Comparison of ENCODE assay signal across 8 cellular contexts in genomic region chr7:91264083-91264923, GRCh38. TPM values are rescaled to one million over a fixed set of nuclear protein-coding genes. Genes with fewer than 3 reads are reported as not detected.
DNase-seq lines count a peak whose midpoint lies in the region; ATAC-seq and FAIRE-seq lines count a peak whose summit lies in the region.

Gene FZD1, plus strand, starts transcription at chr7:91264433. Its CDS starts 448 bp downstream, at chr7:91264881.

- H3K4me3 ChIP-seq in skeletal muscle tissue (ENCODE audit: low read length in 3 of 3): peak within 1 kb of the TSS; percentile 93 to 95 (median 94)

- H3K27ac ChIP-seq in skeletal muscle tissue (ENCODE audit: low read depth, low read length): peak within 1 kb of the TSS; percentile 78

- H3K27me3 ChIP-seq in skeletal muscle tissue (ENCODE audit: control insufficient read depth in 3 of 3, insufficient read depth in 3 of 3, low read length in 3 of 3): no peaks in the 10 kb centered on the region

- peaks cover 0 to 2% (median 2%) of the 10 kb centered on the region in 3 donors for H3K36me3 ChIP-seq in skeletal muscle tissue (ENCODE audit: control insufficient read depth in 3 of 3, insufficient read depth in 3 of 3, low read length in 3 of 3)

- peak within 1 kb of the TSS; percentile 55 to 81 (median 77) for H3K9ac ChIP-seq in skeletal muscle tissue (ENCODE audit: low read depth in 1 of 3, low read length in 3 of 3)

- ATAC-seq in GM18508 (IDR thresholded peaks at IDR 0.05; ENCODE audit: insufficient read depth, unreplicated experiment): peak; percentile 91
- ATAC-seq in HG02943 (IDR thresholded peaks at IDR 0.05; ENCODE audit: low read depth, unreplicated experiment): peak; percentile 86
- peak; percentile 49 for ATAC-seq in central memory CD8-positive, alpha-beta T cell (replicated peaks; ENCODE audit: extremely low read depth, poor library complexity, severe bottlenecking)

- no peaks in the 10 kb centered on the region for H3K4me1 Mint-ChIP-seq in central memory CD8-positive, alpha-beta T cell
- peaks cover 0 to 6% of the 10 kb centered on the region in 2 donors for H3K4me1 Mint-ChIP-seq in immature natural killer cell

- H3K36me3 Mint-ChIP-seq in central memory CD8-positive, alpha-beta T cell (ENCODE audit: insufficient read depth): no peaks in the 10 kb centered on the region
- H3K36me3 Mint-ChIP-seq in immature natural killer cell: no peaks in the 10 kb centered on the region

- no peaks in the 10 kb centered on the region for H3K9me3 ChIP-seq in skeletal muscle tissue (ENCODE audit: control insufficient read depth in 3 of 3, low read length in 3 of 3)

- H3K27ac Mint-ChIP-seq in central memory CD8-positive, alpha-beta T cell (ENCODE audit: low read depth): no peak within 1 kb of the TSS
- H3K27ac Mint-ChIP-seq in immature natural killer cell: no peak within 1 kb of the TSS

- peak within 1 kb of the TSS; percentile 65 for H3K4me3 Mint-ChIP-seq in central memory CD8-positive, alpha-beta T cell
- H3K4me3 Mint-ChIP-seq in immature natural killer cell: peak within 1 kb of the TSS; percentile 54 to 69 (median 62)

- no peaks in the 10 kb centered on the region for H3K9me3 Mint-ChIP-seq in central memory CD8-positive, alpha-beta T cell
- peaks cover 0 to 7% (median 2%) of the 10 kb centered on the region in 6 donors for H3K9me3 Mint-ChIP-seq in immature natural killer cell

- peaks cover 15 to 26% (median 17%) of the 10 kb centered on the region in 3 donors for H3K4me1 ChIP-seq in skeletal muscle tissue (ENCODE audit: control insufficient read depth in 3 of 3, insufficient read depth in 3 of 3, low read length in 3 of 3)

- peak; percentile 86 for FAIRE-seq in A204.1 (lab: Jason Lieb, UNC)

- DNase-seq in NCI-H146 (lab: John Stamatoyannopoulos, UW) (peak; percentile 98), SW480 (ENCODE audit: low spot score) (peak; percentile 100), immature natural killer cell (peak; percentile 2 to 9 (median 4))
- no peak for DNase-seq in central memory CD8-positive, alpha-beta T cell (ENCODE audit: low spot score in 2 of 2)

- H3K27me3 Mint-ChIP-seq in central memory CD8-positive, alpha-beta T cell: peaks cover 37% of the 10 kb centered on the region
- H3K27me3 Mint-ChIP-seq in immature natural killer cell (ENCODE audit: low read depth in 3 of 3): peaks cover 4 to 20% (median 6%) of the 10 kb centered on the region in 3 donors

RNA-seq across cellular contexts. Expression of gene FZD1, which starts in this region (rescaled TPM):
- under 1 TPM in 1 of 3 donors, not detected in 2; 0.12 TPM for polyA plus RNA-seq in immature natural killer cell
- 11.5 TPM for total RNA-seq in skeletal muscle tissue

Comparison
In these comparisons a context has a peak if more than half of its experiments do, and no peak if none do; other contexts are left out.
1. Peak in DNase-seq in immature natural killer cell; RNA of the gene not detected or under 1 TPM.
2. DNase-seq: peak in NCI-H146 (single experiment) and SW480 (single experiment); none in central memory CD8-positive, alpha-beta T cell (0 of 2).
3. Peak in every context shown above with its lines, with median percentiles within 50 percentile points of each other: ATAC-seq.